Comparison of ENCODE assay signal across 8 cellular contexts in the genomic region with DNA sequence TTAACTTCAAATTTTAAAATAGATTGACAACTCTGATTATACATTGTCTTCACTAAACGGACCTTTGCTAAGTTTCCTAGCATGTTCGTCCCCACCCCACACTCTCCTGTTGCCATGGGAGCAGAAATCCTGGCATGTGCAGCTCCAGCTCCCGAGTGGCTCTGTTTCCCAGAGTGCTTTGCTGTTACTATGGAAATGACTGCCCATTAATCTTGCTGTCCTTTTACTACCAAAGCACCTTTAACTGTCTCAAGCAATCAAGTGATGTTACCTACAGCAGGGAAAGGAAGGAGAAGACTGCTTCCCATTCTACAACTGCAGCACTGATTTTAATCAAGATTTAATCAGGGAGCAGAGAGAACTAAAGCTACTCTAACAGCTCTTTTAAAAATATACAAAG.
DNase-seq lines count a peak whose midpoint lies in the region; ATAC-seq and TF ChIP-seq lines count a peak whose summit lies in the region.

No MANE protein-coding gene starts in this region.

- CTCF ChIA-PET in activated CD8-positive, alpha-beta T cell treated with anti-CD3 and anti-CD28 coated beads for 36 hours (lab: Charles Lee): no interaction called here
- CTCF ChIA-PET in activated CD8-positive, alpha-beta T cell treated with anti-CD3 and anti-CD28 coated beads, Interleukin-2, amount 10 ng/mL, durations not matched to agents 7 days and 5 days (lab: Charles Lee): no interaction called here

- no peak for ATAC-seq in activated CD8-positive, alpha-beta T cell treated with anti-CD3 and anti-CD28 coated beads for 36 hours
- ATAC-seq in activated CD8-positive, alpha-beta T cell treated with anti-CD3 and anti-CD28 coated beads, Interleukin-2, amount 10 ng/mL, durations not matched to agents 7 days and 5 days: no peak
- no peak for ATAC-seq in effector memory CD8-positive, alpha-beta T cell (replicated peaks)
- ATAC-seq in GM21360 (IDR thresholded peaks at IDR 0.05; ENCODE audit: unreplicated experiment) (no peak), HG03469 (IDR thresholded peaks at IDR 0.05; ENCODE audit: unreplicated experiment) (no peak)
- ATAC-seq in activated CD4-positive, CD25-positive, alpha-beta regulatory T cell treated with anti-CD3 and anti-CD28 coated beads, Interleukin-2, amount 50 U/mL, for 24 hours: no peak

- H3K4me1 Mint-ChIP-seq in activated CD8-positive, alpha-beta T cell treated with anti-CD3 and anti-CD28 coated beads for 36 hours (ENCODE audit: low read depth): peaks cover 3% of the 10 kb centered on the region
- peaks cover 3% of the 10 kb centered on the region for H3K4me1 Mint-ChIP-seq in activated CD8-positive, alpha-beta T cell treated with anti-CD3 and anti-CD28 coated beads, Interleukin-2, amount 10 ng/mL, durations not matched to agents 7 days and 5 days (ENCODE audit: low read depth)
- peaks cover 5 to 6% of the 10 kb centered on the region in 2 donors for H3K4me1 Mint-ChIP-seq in effector memory CD8-positive, alpha-beta T cell (ENCODE audit: low read depth in 2 of 2)

- POLR2A ChIA-PET in activated CD8-positive, alpha-beta T cell treated with anti-CD3 and anti-CD28 coated beads for 36 hours (lab: Charles Lee): no interaction called here
- POLR2A ChIA-PET in activated CD8-positive, alpha-beta T cell treated with anti-CD3 and anti-CD28 coated beads, Interleukin-2, amount 10 ng/mL, durations not matched to agents 7 days and 5 days (lab: Charles Lee): no interaction called here

- no peaks in the 10 kb centered on the region for H3K9me3 Mint-ChIP-seq in activated CD8-positive, alpha-beta T cell treated with anti-CD3 and anti-CD28 coated beads for 36 hours
- no peaks in the 10 kb centered on the region for H3K9me3 Mint-ChIP-seq in activated CD8-positive, alpha-beta T cell treated with anti-CD3 and anti-CD28 coated beads, Interleukin-2, amount 10 ng/mL, durations not matched to agents 7 days and 5 days (ENCODE audit: insufficient read depth)
- peaks cover under 1 to 3% of the 10 kb centered on the region in 2 donors for H3K9me3 Mint-ChIP-seq in effector memory CD8-positive, alpha-beta T cell

- no peak overlapping the region for H3K27ac Mint-ChIP-seq in activated CD8-positive, alpha-beta T cell treated with anti-CD3 and anti-CD28 coated beads for 36 hours
- H3K27ac Mint-ChIP-seq in activated CD8-positive, alpha-beta T cell treated with anti-CD3 and anti-CD28 coated beads, Interleukin-2, amount 10 ng/mL, durations not matched to agents 7 days and 5 days: no peak overlapping the region
- H3K27ac Mint-ChIP-seq in effector memory CD8-positive, alpha-beta T cell: no peak overlapping the region

- peaks cover 7% of the 10 kb centered on the region for H3K27me3 Mint-ChIP-seq in activated CD8-positive, alpha-beta T cell treated with anti-CD3 and anti-CD28 coated beads for 36 hours
- H3K27me3 Mint-ChIP-seq in activated CD8-positive, alpha-beta T cell treated with anti-CD3 and anti-CD28 coated beads, Interleukin-2, amount 10 ng/mL, durations not matched to agents 7 days and 5 days (ENCODE audit: low read depth): peaks cover 3% of the 10 kb centered on the region
- H3K27me3 Mint-ChIP-seq in effector memory CD8-positive, alpha-beta T cell: peaks cover 0 to 9% of the 10 kb centered on the region in 2 donors

- H3K36me3 Mint-ChIP-seq in activated CD8-positive, alpha-beta T cell treated with anti-CD3 and anti-CD28 coated beads for 36 hours (ENCODE audit: low read depth): no peaks in the 10 kb centered on the region
- no peaks in the 10 kb centered on the region for H3K36me3 Mint-ChIP-seq in activated CD8-positive, alpha-beta T cell treated with anti-CD3 and anti-CD28 coated beads, Interleukin-2, amount 10 ng/mL, durations not matched to agents 7 days and 5 days (ENCODE audit: low read depth)
- no peaks in the 10 kb centered on the region for H3K36me3 Mint-ChIP-seq in effector memory CD8-positive, alpha-beta T cell (ENCODE audit: insufficient read depth)

- H3K4me3 Mint-ChIP-seq in activated CD8-positive, alpha-beta T cell treated with anti-CD3 and anti-CD28 coated beads for 36 hours: peak overlapping the region; percentile 7
- no peak overlapping the region for H3K4me3 Mint-ChIP-seq in activated CD8-positive, alpha-beta T cell treated with anti-CD3 and anti-CD28 coated beads, Interleukin-2, amount 10 ng/mL, durations not matched to agents 7 days and 5 days
- peak overlapping the region; percentile 34 to 44 for H3K4me3 Mint-ChIP-seq in effector memory CD8-positive, alpha-beta T cell

- DNase-seq in activated CD8-positive, alpha-beta T cell treated with anti-CD3 and anti-CD28 coated beads for 36 hours: no peak
- no peak for DNase-seq in activated CD8-positive, alpha-beta T cell treated with anti-CD3 and anti-CD28 coated beads, Interleukin-2, amount 10 ng/mL, durations not matched to agents 7 days and 5 days
- DNase-seq in NCI-H526 treated with DMSO at 0.1 percent for 48 hours (lab: John Stamatoyannopoulos, UW) (peak; percentile 57), nucleus accumbens (lab: John Stamatoyannopoulos, UW) (peak in 42 of 56 donors; percentile 1 to 69 (median 18))
- DNase-seq in effector memory CD8-positive, alpha-beta T cell: no peak

- intact Hi-C loops in activated CD8-positive, alpha-beta T cell treated with anti-CD3 and anti-CD28 coated beads for 36 hours (cut with micrococcal nuclease): no loop called here

- no peak for TF ChIP-seq CTCF in activated CD8-positive, alpha-beta T cell treated with anti-CD3 and anti-CD28 coated beads for 36 hours (IDR thresholded peaks at IDR 0.05)

Comparison
In these comparisons a context has a peak if more than half of its experiments do, and no peak if none do; other contexts are left out.
1. DNase-seq: peak in NCI-H526 treated with DMSO at 0.1 percent for 48 hours (single experiment) and nucleus accumbens (42 of 56); none in activated CD8-positive, alpha-beta T cell treated with anti-CD3 and anti-CD28 coated beads for 36 hours (single experiment), activated CD8-positive, alpha-beta T cell treated with anti-CD3 and anti-CD28 coated beads, Interleukin-2, amount 10 ng/mL, durations not matched to agents 7 days and 5 days (single experiment) and effector memory CD8-positive, alpha-beta T cell (0 of 3).